17 cellular contexts compared by ENCODE assay signal in the genomic region with DNA sequence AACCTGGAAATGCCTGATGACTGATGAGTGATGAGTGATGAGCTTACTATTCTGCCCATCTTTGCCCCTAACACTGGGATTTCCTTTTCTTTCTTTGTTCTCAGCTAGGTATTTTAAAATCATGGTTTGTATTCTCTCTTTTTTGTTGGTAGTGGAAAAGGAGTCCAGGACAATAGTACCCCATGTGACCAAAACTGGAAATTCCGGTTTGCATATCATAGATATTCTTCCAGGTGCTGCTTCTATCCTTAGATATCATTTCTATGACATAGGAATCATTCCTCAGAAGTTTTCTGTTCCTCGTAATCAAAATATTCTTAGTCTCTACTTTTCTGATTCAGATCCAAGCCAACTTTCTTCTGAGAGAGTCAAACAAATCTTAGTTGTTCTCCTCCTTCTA.
A peak's percentile ranks its signal among the peaks of the same experiment; 100 is the strongest.
DNase-seq lines count a peak whose midpoint lies in the region; ATAC-seq, FAIRE-seq and TF ChIP-seq lines count a peak whose summit lies in the region.
"Had no signal": no experiment of that assay in that cellular context is flagged by ENCODE, and none has a peak within 500 bp of the region (broad histone marks: within the 10 kb centered on the region; RNA-seq: fewer than 3 reads in every experiment).

No MANE protein-coding gene starts in this region.

- CTCF ChIA-PET in RWPE1 (lab: Yijun Ruan, JAX): interaction anchor here (0.6 kb wide), 1 partner anchor 219 kb away, joined by 3 read pairs; no protein-coding TSS in a partner anchor

- no peak for FAIRE-seq in pancreas (lab: Jason Lieb, UNC)
- FAIRE-seq: HepG2 had no signal

- intact Hi-C loops in pancreas (cut with DNase I): no loop called here

- DNase-seq in DMS53 treated with DMSO at 0.1 percent for 48 hours (lab: John Stamatoyannopoulos, UW; ENCODE audit: unreplicated experiment) (peak; percentile 62), LNCaP clone FGC (ENCODE audit: low read depth) (peak; percentile 10), RWPE1 (ENCODE audit: low spot score) (peak; percentile 2), pancreas (no peak), RPMI8226 (no peak)
- DNase-seq: CD8-positive, alpha-beta T cell; DND-41; KG1; MV-4-11; NCI-H187 treated with DMSO at 0.1 percent for 48 hours; NCI-H446 treated with DMSO at 0.1 percent for 48 hours; NCI-H82 had no signal

- H3K9me3 ChIP-seq in pancreas: no peaks in the 10 kb centered on the region
- H3K9me3 ChIP-seq: BLaER1 had no signal

- H3K27ac ChIP-seq in RWPE1 (no peak overlapping the region), pancreas (no peak overlapping the region)
- H3K27ac ChIP-seq: BLaER1 had no signal

- H3K36me3 ChIP-seq in pancreas: no peaks in the 10 kb centered on the region
- H3K36me3 ChIP-seq: BLaER1 had no signal

- H3K4me1 ChIP-seq in pancreas: no peaks in the 10 kb centered on the region
- H3K4me1 ChIP-seq: BLaER1 had no signal

- TF ChIP-seq CTCF in LNCaP clone FGC (IDR thresholded peaks at IDR 0.05; ENCODE audit: control insufficient read depth, extremely low read depth, insufficient read depth) (no peak), RWPE1 (conservative IDR thresholded peaks at IDR 0.05; ENCODE audit: low read depth) (no peak), pancreas (IDR thresholded peaks at IDR 0.05) (no peak)

- H3K4me3 ChIP-seq in LNCaP clone FGC (ENCODE audit: low read depth, low read length) (no peak overlapping the region), pancreas (no peak overlapping the region)
- H3K4me3 ChIP-seq: BLaER1, GM23338 had no signal

- peak in 3 of 4 donors; percentile 42 to 64 (median 55) for ATAC-seq in pancreas
- no peak for ATAC-seq in HG02840 (IDR thresholded peaks at IDR 0.05; ENCODE audit: low FRiP score, unreplicated experiment)
- ATAC-seq in esophagus mucosa: no peak
- ATAC-seq: CD8-positive, alpha-beta T cell; GM23338; HepG2 had no signal

- WGBS in pancreas, 2 donors: 30 to 31% methylated on average over 2 of the region's 2 CpGs

- H3K27me3 ChIP-seq in pancreas: no peaks in the 10 kb centered on the region
- H3K27me3 ChIP-seq: BLaER1 had no signal

- POLR2A ChIA-PET in RWPE1 (lab: Yijun Ruan, JAX; ENCODE audit: low non-redundant PET): no interaction called here

Comparison
In these comparisons a context has a peak if more than half of its experiments do, and no peak if none do; other contexts are left out.
1. DNase-seq: peak in DMS53 treated with DMSO at 0.1 percent for 48 hours (single experiment), LNCaP clone FGC (single experiment) and RWPE1 (single experiment); none in pancreas (0 of 6) and RPMI8226 (single experiment).
2. ATAC-seq: peak in pancreas (3 of 4); none in HG02840 (single experiment) and esophagus mucosa (single experiment).